Comparison of ENCODE assay signal across 11 cellular contexts in the genomic region with DNA sequence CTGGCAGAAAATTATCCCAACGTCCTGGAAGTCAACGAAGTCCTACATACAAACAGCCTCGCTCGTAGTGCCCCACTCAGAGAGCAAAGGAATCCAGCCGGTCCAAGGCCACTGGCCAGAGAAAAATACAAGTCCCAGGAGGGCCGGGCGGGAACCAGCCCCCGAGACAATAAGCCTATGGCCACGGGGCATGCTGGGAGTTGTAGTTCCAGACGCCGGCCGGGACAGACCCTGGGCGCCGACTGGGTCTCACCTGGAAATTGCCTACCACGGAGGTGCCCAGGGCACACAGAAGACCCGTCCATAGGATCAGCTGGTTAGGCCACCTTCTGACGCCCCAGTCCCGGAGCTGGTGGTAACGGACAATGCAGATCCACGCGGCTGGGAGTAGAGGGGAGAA. TPM values are rescaled to one million over a fixed set of nuclear protein-coding genes. Genes with fewer than 3 reads are reported as not detected.
DNase-seq lines count a peak whose midpoint lies in the region; ATAC-seq, FAIRE-seq and TF ChIP-seq lines count a peak whose summit lies in the region.
"Had no signal": no experiment of that assay in that cellular context is flagged by ENCODE, and none has a peak within 500 bp of the region (broad histone marks: within the 10 kb centered on the region; RNA-seq: fewer than 3 reads in every experiment).

No MANE protein-coding gene starts in this region.

- H3K4me1 ChIP-seq in pancreas: no peaks in the 10 kb centered on the region
- H3K4me1 ChIP-seq: parathyroid adenoma had no signal

- TF ChIP-seq CTCF in fibroblast of pulmonary artery (IDR thresholded peaks at IDR 0.05; ENCODE audit: low read length, missing control alignments): no peak
- no peak for TF ChIP-seq CTCF in pancreas (IDR thresholded peaks at IDR 0.05)

- H3K27ac Mint-ChIP-seq in activated CD4-positive, alpha-beta T cell treated with anti-CD3 and anti-CD28 coated beads, Interleukin-2, amount 10 ng/mL, durations not matched to agents 24 days and 14 days: no peak overlapping the region

- FAIRE-seq in GM12892 (lab: Jason Lieb, UNC) (no peak), pancreas (lab: Jason Lieb, UNC) (no peak)
- FAIRE-seq: bronchial epithelial cell had no signal

- H3K4me1 Mint-ChIP-seq in activated T-cell treated with anti-CD3 and anti-CD28 coated beads, Interleukin-2, amount 50 U/mL, for 4 hours (ENCODE audit: low read depth): no peaks in the 10 kb centered on the region
- peaks cover 7% of the 10 kb centered on the region for H3K4me1 Mint-ChIP-seq in activated CD4-positive, alpha-beta T cell treated with anti-CD3 and anti-CD28 coated beads, Interleukin-2, amount 10 ng/mL, durations not matched to agents 24 days and 14 days

- H3K27ac ChIP-seq in pancreas: no peak overlapping the region
- H3K27ac ChIP-seq: parathyroid adenoma had no signal

- no peaks in the 10 kb centered on the region for H3K9me3 Mint-ChIP-seq in activated T-cell treated with anti-CD3 and anti-CD28 coated beads, Interleukin-2, amount 50 U/mL, for 4 hours
- no peaks in the 10 kb centered on the region for H3K9me3 Mint-ChIP-seq in activated CD4-positive, alpha-beta T cell treated with anti-CD3 and anti-CD28 coated beads, Interleukin-2, amount 10 ng/mL, durations not matched to agents 24 days and 14 days

- DNase-seq in GM12892 (ENCODE audit: insufficient read length): peak; percentile 60
- DNase-seq in NCI-H69 (lab: John Stamatoyannopoulos, UW): peak; percentile 70
- peak; percentile 42 for DNase-seq in fibroblast of pulmonary artery (ENCODE audit: low read depth)
- peak in 1 of 6 donors; percentile 26 for DNase-seq in pancreas
- no peak for DNase-seq in activated T-cell treated with anti-CD3 and anti-CD28 coated beads, Interleukin-2, amount 50 U/mL, for 4 hours
- no peak for DNase-seq in activated CD4-positive, alpha-beta T cell treated with anti-CD3 and anti-CD28 coated beads, Interleukin-2, amount 10 ng/mL, durations not matched to agents 24 days and 14 days

- intact Hi-C loops in pancreas (cut with DNase I): no loop called here
- intact Hi-C loops in activated CD4-positive, alpha-beta T cell treated with anti-CD3 and anti-CD28 coated beads, Interleukin-2, amount 10 ng/mL, durations not matched to agents 24 days and 14 days (cut with micrococcal nuclease): no loop called here

- no peak for TF ChIP-seq POLR2A in GM12892 (IDR thresholded peaks at IDR 0.05; ENCODE audit: low read depth, low read length)

- peaks cover 9% of the 10 kb centered on the region for H3K27me3 Mint-ChIP-seq in activated T-cell treated with anti-CD3 and anti-CD28 coated beads, Interleukin-2, amount 50 U/mL, for 4 hours (ENCODE audit: low read depth)
- peaks cover 10% of the 10 kb centered on the region for H3K27me3 Mint-ChIP-seq in activated CD4-positive, alpha-beta T cell treated with anti-CD3 and anti-CD28 coated beads, Interleukin-2, amount 10 ng/mL, durations not matched to agents 24 days and 14 days

- peak in 3 of 4 donors; percentile 61 to 93 (median 68) for ATAC-seq in pancreas
- no peak for ATAC-seq in activated T-cell treated with anti-CD3 and anti-CD28 coated beads, Interleukin-2, amount 50 U/mL, for 4 hours
- ATAC-seq in HG03432 (IDR thresholded peaks at IDR 0.05; ENCODE audit: unreplicated experiment): no peak
- ATAC-seq in GM21367 (IDR thresholded peaks at IDR 0.05; ENCODE audit: unreplicated experiment): no peak

- no peaks in the 10 kb centered on the region for H3K9me3 ChIP-seq in pancreas

- H3K36me3 ChIP-seq in pancreas: no peaks in the 10 kb centered on the region

- no peaks in the 10 kb centered on the region for H3K36me3 Mint-ChIP-seq in activated T-cell treated with anti-CD3 and anti-CD28 coated beads, Interleukin-2, amount 50 U/mL, for 4 hours (ENCODE audit: insufficient read depth)
- H3K36me3 Mint-ChIP-seq in activated CD4-positive, alpha-beta T cell treated with anti-CD3 and anti-CD28 coated beads, Interleukin-2, amount 10 ng/mL, durations not matched to agents 24 days and 14 days (ENCODE audit: low read depth): no peaks in the 10 kb centered on the region

- no peak overlapping the region for H3K4me3 Mint-ChIP-seq in activated T-cell treated with anti-CD3 and anti-CD28 coated beads, Interleukin-2, amount 50 U/mL, for 4 hours
- no peak overlapping the region for H3K4me3 Mint-ChIP-seq in activated CD4-positive, alpha-beta T cell treated with anti-CD3 and anti-CD28 coated beads, Interleukin-2, amount 10 ng/mL, durations not matched to agents 24 days and 14 days

- 17 to 19% methylated on average over 21 of the region's 21 CpGs for WGBS in pancreas, 2 donors

- H3K4me3 ChIP-seq in fibroblast of pulmonary artery (replicated peaks; ENCODE audit: low read depth, low read length): no peak overlapping the region
- no peak overlapping the region for H3K4me3 ChIP-seq in pancreas

- no peaks in the 10 kb centered on the region for H3K27me3 ChIP-seq in pancreas

RNA-seq across cellular contexts. Expression of a gene that starts 5.4 kb away (rescaled TPM):
- polyA plus RNA-seq in GM12892 (2012; ENCODE audit: missing spikeins): not detected
- total RNA-seq in pancreas: 1 to 10 TPM in 1 of 6 donors, under 1 TPM in 2, not detected in 3; 0.32 to 1.3 (median 0.83) TPM
- polyA plus RNA-seq in pancreas: under 1 TPM in 1 of 2 donors, not detected in 1; 0.14 TPM
- not detected for total RNA-seq in activated T-cell treated with anti-CD3 and anti-CD28 coated beads, Interleukin-2, amount 50 U/mL, for 4 hours
- 0.28 and 0.69 TPM in 2 replicates for total RNA-seq in activated CD4-positive, alpha-beta T cell treated with anti-CD3 and anti-CD28 coated beads, Interleukin-2, amount 10 ng/mL, durations not matched to agents 24 days and 14 days
- total RNA-seq: bronchial epithelial cell had no signal

RNA-seq across cellular contexts. Expression of a gene that starts 19.9 kb away (rescaled TPM):
- 7.3 TPM for polyA plus RNA-seq in GM12892 (2012; ENCODE audit: missing spikeins)
- 10 to 100 TPM in 2 of 6 donors, 1 to 10 TPM in 4; 4.3 to 12.6 (median 6.9) TPM for total RNA-seq in pancreas
- 10 to 100 TPM; 22.3 to 27.4 TPM for polyA plus RNA-seq in pancreas
- total RNA-seq in activated T-cell treated with anti-CD3 and anti-CD28 coated beads, Interleukin-2, amount 50 U/mL, for 4 hours: 1 to 10 TPM; 8.1 to 9.2 (median 8.6) TPM
- total RNA-seq in activated CD4-positive, alpha-beta T cell treated with anti-CD3 and anti-CD28 coated beads, Interleukin-2, amount 10 ng/mL, durations not matched to agents 24 days and 14 days: 31.3 and 32.2 TPM in 2 replicates

RNA-seq across cellular contexts. Expression of a gene that starts 34.7 kb away (rescaled TPM):
- polyA plus RNA-seq in GM12892 (2012; ENCODE audit: missing spikeins): 0.85 TPM
- total RNA-seq in pancreas: under 1 TPM in 1 of 6 donors, not detected in 5; 0.62 TPM
- under 1 TPM; 0.28 to 0.42 TPM for polyA plus RNA-seq in pancreas
- total RNA-seq in activated T-cell treated with anti-CD3 and anti-CD28 coated beads, Interleukin-2, amount 50 U/mL, for 4 hours: not detected
- 0.26 TPM in 1 of 2 replicates, not detected in the other for total RNA-seq in activated CD4-positive, alpha-beta T cell treated with anti-CD3 and anti-CD28 coated beads, Interleukin-2, amount 10 ng/mL, durations not matched to agents 24 days and 14 days
- total RNA-seq: urinary bladder had no signal

RNA-seq across cellular contexts. Expression of a gene that starts 36.0 kb away (rescaled TPM):
- 0.19 TPM for polyA plus RNA-seq in GM12892 (2012; ENCODE audit: missing spikeins)
- 1 to 10 TPM in 3 of 6 donors, under 1 TPM in 3; 0.46 to 2.5 (median 1.1) TPM for total RNA-seq in pancreas
- polyA plus RNA-seq in pancreas: 1 to 10 TPM; 4.8 to 9.2 TPM
- total RNA-seq in activated T-cell treated with anti-CD3 and anti-CD28 coated beads, Interleukin-2, amount 50 U/mL, for 4 hours: 1 to 10 TPM; 4.0 to 6.5 (median 5.0) TPM
- total RNA-seq in activated CD4-positive, alpha-beta T cell treated with anti-CD3 and anti-CD28 coated beads, Interleukin-2, amount 10 ng/mL, durations not matched to agents 24 days and 14 days: 5.9 and 7.9 TPM in 2 replicates

RNA-seq across cellular contexts. Expression of a gene that starts 39.9 kb away (rescaled TPM):
- 7.7 TPM for polyA plus RNA-seq in GM12892 (2012; ENCODE audit: missing spikeins)
- total RNA-seq in pancreas: 10 to 100 TPM in 4 of 6 donors, 1 to 10 TPM in 2; 7.0 to 16.6 (median 12.3) TPM
- polyA plus RNA-seq in pancreas: 10 to 100 TPM; 26.4 to 29.5 TPM
- 100 to 1,000 TPM; 113 to 139 (median 121) TPM for total RNA-seq in activated T-cell treated with anti-CD3 and anti-CD28 coated beads, Interleukin-2, amount 50 U/mL, for 4 hours
- total RNA-seq in activated CD4-positive, alpha-beta T cell treated with anti-CD3 and anti-CD28 coated beads, Interleukin-2, amount 10 ng/mL, durations not matched to agents 24 days and 14 days: 63.9 and 68.3 TPM in 2 replicates

Comparison
In these comparisons a context has a peak if more than half of its experiments do, and no peak if none do; other contexts are left out.
1. DNase-seq: peak in GM12892 (single experiment), NCI-H69 (single experiment) and fibroblast of pulmonary artery (single experiment); none in activated T-cell treated with anti-CD3 and anti-CD28 coated beads, Interleukin-2, amount 50 U/mL, for 4 hours (single experiment) and activated CD4-positive, alpha-beta T cell treated with anti-CD3 and anti-CD28 coated beads, Interleukin-2, amount 10 ng/mL, durations not matched to agents 24 days and 14 days (single experiment).
2. ATAC-seq: peak in pancreas (3 of 4); none in activated T-cell treated with anti-CD3 and anti-CD28 coated beads, Interleukin-2, amount 50 U/mL, for 4 hours (0 of 2), HG03432 (single experiment) and GM21367 (single experiment).